ENCODE assay signal across 1 cellular context in the genomic region with DNA sequence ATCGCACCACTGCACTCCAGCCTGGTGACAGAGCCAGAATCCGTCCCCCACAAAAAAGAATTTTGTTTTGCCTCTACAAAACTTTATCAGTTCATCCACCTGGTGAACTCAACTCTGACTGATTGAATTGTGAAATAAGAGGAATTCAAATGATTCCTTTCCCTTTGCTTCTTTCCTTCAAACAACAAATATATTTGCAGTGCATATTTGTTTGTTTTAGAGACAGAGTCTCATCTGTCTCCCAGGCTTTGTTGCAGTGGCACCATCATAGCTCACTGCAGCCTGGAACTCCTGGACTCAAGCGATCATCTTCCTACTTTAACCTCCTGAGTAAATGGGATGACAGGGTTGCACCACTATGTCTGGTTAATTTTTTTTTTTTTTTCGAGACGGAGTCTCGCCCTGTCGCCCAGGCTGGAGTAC.
A peak's percentile ranks its signal among the peaks of the same experiment; 100 is the strongest.
TF ChIP-seq lines count a peak whose summit lies in the region.

No MANE protein-coding gene starts in this region.

TF ChIP-seq in HepG2, 621 proteins besides CTCF, POLR2A, EP300 and RAD21 (continued from another document):
- TF ChIP-seq DPF2 (CRISPR knock-in tag; IDR thresholded peaks at IDR 0.05; ENCODE audit: borderline replicate concordance, low read depth) (0 out of 2 replicates have a peak, but pooled peaks have one; percentile 32), ZNF644 (CRISPR knock-in tag; IDR thresholded peaks at IDR 0.05; ENCODE audit: low read depth) (0 out of 2 replicates have a peak, but pooled peaks have one; percentile 47), KDM3A (CRISPR knock-in tag; IDR thresholded peaks at IDR 0.05; ENCODE audit: low read depth) (no peak), CBFB (CRISPR knock-in tag; IDR thresholded peaks at IDR 0.05) (no peak; the same call in 1 of the 2 replicates), CBX1 (IDR thresholded peaks at IDR 0.05; ENCODE audit: low read depth) (no peak), FOXA1 (IDR thresholded peaks at IDR 0.05) (no peak), FOXA1 (CRISPR knock-in tag; IDR thresholded peaks at IDR 0.05) (no peak), RCOR2 (CRISPR knock-in tag; IDR thresholded peaks at IDR 0.05) (peak; percentile 74; the same call in 1 of the 2 replicates), ZFP1 (CRISPR knock-in tag; IDR thresholded peaks at IDR 0.05) (no peak), ZNF10 (CRISPR knock-in tag; IDR thresholded peaks at IDR 0.05; ENCODE audit: borderline replicate concordance, low read depth) (no peak), ZNF792 (CRISPR knock-in tag; IDR thresholded peaks at IDR 0.05) (no peak), HMGXB4 (CRISPR knock-in tag; IDR thresholded peaks at IDR 0.05; ENCODE audit: borderline replicate concordance in 1 of 2, low read depth in 1 of 2) (0 out of 4 replicates have a peak, but pooled peaks of 1 of the 2 experiments have one; percentile 19), ZNF136 (CRISPR knock-in tag; IDR thresholded peaks at IDR 0.05; ENCODE audit: low read depth) (no peak), FOXO4 (CRISPR knock-in tag; conservative IDR thresholded peaks at IDR 0.05) (no peak), EEA1 (CRISPR knock-in tag; IDR thresholded peaks at IDR 0.05; ENCODE audit: borderline replicate concordance) (no peak), ZNF607 (CRISPR knock-in tag; IDR thresholded peaks at IDR 0.05; ENCODE audit: borderline replicate concordance) (no peak)
- TF ChIP-seq, protein P1, sequence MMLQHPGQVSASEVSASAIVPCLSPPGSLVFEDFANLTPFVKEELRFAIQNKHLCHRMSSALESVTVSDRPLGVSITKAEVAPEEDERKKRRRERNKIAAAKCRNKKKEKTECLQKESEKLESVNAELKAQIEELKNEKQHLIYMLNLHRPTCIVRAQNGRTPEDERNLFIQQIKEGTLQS (CRISPR knock-in tag; IDR thresholded peaks at IDR 0.05), result no peak
- TF ChIP-seq, protein P2, sequence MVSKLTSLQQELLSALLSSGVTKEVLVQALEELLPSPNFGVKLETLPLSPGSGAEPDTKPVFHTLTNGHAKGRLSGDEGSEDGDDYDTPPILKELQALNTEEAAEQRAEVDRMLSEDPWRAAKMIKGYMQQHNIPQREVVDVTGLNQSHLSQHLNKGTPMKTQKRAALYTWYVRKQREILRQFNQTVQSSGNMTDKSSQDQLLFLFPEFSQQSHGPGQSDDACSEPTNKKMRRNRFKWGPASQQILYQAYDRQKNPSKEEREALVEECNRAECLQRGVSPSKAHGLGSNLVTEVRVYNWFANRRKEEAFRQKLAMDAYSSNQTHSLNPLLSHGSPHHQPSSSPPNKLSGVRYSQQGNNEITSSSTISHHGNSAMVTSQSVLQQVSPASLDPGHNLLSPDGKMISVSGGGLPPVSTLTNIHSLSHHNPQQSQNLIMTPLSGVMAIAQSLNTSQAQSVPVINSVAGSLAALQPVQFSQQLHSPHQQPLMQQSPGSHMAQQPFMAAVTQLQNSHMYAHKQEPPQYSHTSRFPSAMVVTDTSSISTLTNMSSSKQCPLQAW (CRISPR knock-in tag; IDR thresholded peaks at IDR 0.05), result no peak
- TF ChIP-seq, protein P3, sequence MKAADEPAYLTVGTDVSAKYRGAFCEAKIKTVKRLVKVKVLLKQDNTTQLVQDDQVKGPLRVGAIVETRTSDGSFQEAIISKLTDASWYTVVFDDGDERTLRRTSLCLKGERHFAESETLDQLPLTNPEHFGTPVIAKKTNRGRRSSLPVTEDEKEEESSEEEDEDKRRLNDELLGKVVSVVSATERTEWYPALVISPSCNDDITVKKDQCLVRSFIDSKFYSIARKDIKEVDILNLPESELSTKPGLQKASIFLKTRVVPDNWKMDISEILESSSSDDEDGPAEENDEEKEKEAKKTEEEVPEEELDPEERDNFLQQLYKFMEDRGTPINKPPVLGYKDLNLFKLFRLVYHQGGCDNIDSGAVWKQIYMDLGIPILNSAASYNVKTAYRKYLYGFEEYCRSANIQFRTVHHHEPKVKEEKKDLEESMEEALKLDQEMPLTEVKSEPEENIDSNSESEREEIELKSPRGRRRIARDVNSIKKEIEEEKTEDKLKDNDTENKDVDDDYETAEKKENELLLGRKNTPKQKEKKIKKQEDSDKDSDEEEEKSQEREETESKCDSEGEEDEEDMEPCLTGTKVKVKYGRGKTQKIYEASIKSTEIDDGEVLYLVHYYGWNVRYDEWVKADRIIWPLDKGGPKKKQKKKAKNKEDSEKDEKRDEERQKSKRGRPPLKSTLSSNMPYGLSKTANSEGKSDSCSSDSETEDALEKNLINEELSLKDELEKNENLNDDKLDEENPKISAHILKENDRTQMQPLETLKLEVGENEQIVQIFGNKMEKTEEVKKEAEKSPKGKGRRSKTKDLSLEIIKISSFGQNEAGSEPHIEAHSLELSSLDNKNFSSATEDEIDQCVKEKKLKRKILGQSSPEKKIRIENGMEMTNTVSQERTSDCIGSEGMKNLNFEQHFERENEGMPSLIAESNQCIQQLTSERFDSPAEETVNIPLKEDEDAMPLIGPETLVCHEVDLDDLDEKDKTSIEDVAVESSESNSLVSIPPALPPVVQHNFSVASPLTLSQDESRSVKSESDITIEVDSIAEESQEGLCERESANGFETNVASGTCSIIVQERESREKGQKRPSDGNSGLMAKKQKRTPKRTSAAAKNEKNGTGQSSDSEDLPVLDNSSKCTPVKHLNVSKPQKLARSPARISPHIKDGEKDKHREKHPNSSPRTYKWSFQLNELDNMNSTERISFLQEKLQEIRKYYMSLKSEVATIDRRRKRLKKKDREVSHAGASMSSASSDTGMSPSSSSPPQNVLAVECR (CRISPR knock-in tag; IDR thresholded peaks at IDR 0.05; ENCODE audit: borderline replicate concordance), result peak; percentile 38
- TF ChIP-seq, protein P4, sequence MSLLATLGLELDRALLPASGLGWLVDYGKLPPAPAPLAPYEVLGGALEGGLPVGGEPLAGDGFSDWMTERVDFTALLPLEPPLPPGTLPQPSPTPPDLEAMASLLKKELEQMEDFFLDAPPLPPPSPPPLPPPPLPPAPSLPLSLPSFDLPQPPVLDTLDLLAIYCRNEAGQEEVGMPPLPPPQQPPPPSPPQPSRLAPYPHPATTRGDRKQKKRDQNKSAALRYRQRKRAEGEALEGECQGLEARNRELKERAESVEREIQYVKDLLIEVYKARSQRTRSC (CRISPR knock-in tag; IDR thresholded peaks at IDR 0.05; ENCODE audit: low read depth), result no peak
- TF ChIP-seq, protein P5, sequence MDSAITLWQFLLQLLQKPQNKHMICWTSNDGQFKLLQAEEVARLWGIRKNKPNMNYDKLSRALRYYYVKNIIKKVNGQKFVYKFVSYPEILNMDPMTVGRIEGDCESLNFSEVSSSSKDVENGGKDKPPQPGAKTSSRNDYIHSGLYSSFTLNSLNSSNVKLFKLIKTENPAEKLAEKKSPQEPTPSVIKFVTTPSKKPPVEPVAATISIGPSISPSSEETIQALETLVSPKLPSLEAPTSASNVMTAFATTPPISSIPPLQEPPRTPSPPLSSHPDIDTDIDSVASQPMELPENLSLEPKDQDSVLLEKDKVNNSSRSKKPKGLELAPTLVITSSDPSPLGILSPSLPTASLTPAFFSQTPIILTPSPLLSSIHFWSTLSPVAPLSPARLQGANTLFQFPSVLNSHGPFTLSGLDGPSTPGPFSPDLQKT (CRISPR knock-in tag; IDR thresholded peaks at IDR 0.05; ENCODE audit: borderline replicate concordance), result no peak
